8 cellular contexts compared by ENCODE assay signal in the genomic region with DNA sequence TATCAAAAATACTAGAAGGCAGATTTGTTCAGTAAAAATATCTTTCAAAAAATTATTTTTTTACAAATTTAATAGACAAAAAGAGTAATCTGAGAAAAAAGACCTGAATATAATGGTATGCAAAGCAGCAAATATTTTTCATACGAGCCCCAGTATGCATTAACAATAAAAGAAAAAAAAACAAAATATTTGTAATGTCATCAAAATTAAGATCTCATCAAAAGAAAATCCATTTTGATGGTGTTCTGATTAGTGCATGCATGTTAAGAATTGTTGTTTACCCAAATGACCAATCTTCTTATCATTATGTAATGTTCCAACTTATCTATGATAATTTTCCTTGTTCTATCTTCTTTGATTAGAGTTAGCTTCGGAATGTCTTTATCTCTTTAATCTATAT.
"Had no signal": no experiment of that assay in that cellular context is flagged by ENCODE, and none has a peak within 500 bp of the region (broad histone marks: within the 10 kb centered on the region; RNA-seq: fewer than 3 reads in every experiment).

No MANE protein-coding gene starts in this region.

- H3K4me3 ChIP-seq: GM23338 had no signal

- ATAC-seq: GM23338 had no signal

- FAIRE-seq: H1, H54 had no signal

- DNase-seq: H9, HCEC 1CT, Kasumi-1, KG1 had no signal

- H2AFZ ChIP-seq: GM23338 had no signal

- H3K4me2 ChIP-seq: GM23338 had no signal

- H3K27ac ChIP-seq: HL-60 had no signal
